ENCODE assay signal across 9 cellular contexts in genomic region chr11:115792903-115793302, GRCh38.
"Had no signal": no experiment of that assay in that cellular context is flagged by ENCODE, and none has a peak within 500 bp of the region (broad histone marks: within the 10 kb centered on the region; RNA-seq: fewer than 3 reads in every experiment).

No MANE protein-coding gene starts in this region.

- H3K4me1 ChIP-seq: HAP-1 had no signal

- H3K9me3 ChIP-seq: HAP-1 had no signal

- H3K27ac ChIP-seq: GM23248 had no signal

- FAIRE-seq: HTR-8/SVneo, K562 had no signal

- H3K36me3 ChIP-seq: HAP-1 had no signal

- H3K4me3 ChIP-seq: GM23248, HAP-1, K562 had no signal

- DNase-seq: GM23248, GOT3, H7, HFFc6, IMR-90 had no signal

- ATAC-seq: HCT116, K562 had no signal
